In genomic region chr6:38688579-38689087, GRCh38 we compare ENCODE assay signal across 12 cellular contexts. TPM values are rescaled to one million over a fixed set of nuclear protein-coding genes. Genes with fewer than 3 reads are reported as not detected.
DNase-seq lines count a peak whose midpoint lies in the region; ATAC-seq and TF ChIP-seq lines count a peak whose summit lies in the region.
"Had no signal": no experiment of that assay in that cellular context is flagged by ENCODE, and none has a peak within 500 bp of the region (broad histone marks: within the 10 kb centered on the region; RNA-seq: fewer than 3 reads in every experiment).

No MANE protein-coding gene starts in this region.

- no peaks in the 10 kb centered on the region for H3K9me3 ChIP-seq in naive thymus-derived CD4-positive, alpha-beta T cell (ENCODE audit: control insufficient read depth in 2 of 3, low read length in 3 of 3)
- H3K9me3 ChIP-seq: testis had no signal

- no peak overlapping the region for H3K27ac ChIP-seq in naive thymus-derived CD4-positive, alpha-beta T cell (ENCODE audit: low read depth, low read length)
- H3K27ac ChIP-seq: testis had no signal

- H3K36me3 Mint-ChIP-seq in WTC11 = peaks cover 9% of the 10 kb centered on the region
- H3K36me3 Mint-ChIP-seq in naive thymus-derived CD4-positive, alpha-beta T cell = peaks cover 0 to 12% (median 5%) of the 10 kb centered on the region in 5 donors

- ATAC-seq in HG02642 (IDR thresholded peaks at IDR 0.05; ENCODE audit: poor library complexity, unreplicated experiment) = peak; percentile 65
- ATAC-seq in WTC11 = peak; percentile 75
- no peak for ATAC-seq in naive thymus-derived CD4-positive, alpha-beta T cell
- no peak for ATAC-seq in HG03442 (IDR thresholded peaks at IDR 0.05; ENCODE audit: unreplicated experiment)
- ATAC-seq in GM19455 (IDR thresholded peaks at IDR 0.05; ENCODE audit: unreplicated experiment) = no peak
- ATAC-seq: HCT116 had no signal

- H3K27ac Mint-ChIP-seq in WTC11 = peak overlapping the region; percentile 85
- H3K27ac Mint-ChIP-seq in naive thymus-derived CD4-positive, alpha-beta T cell = peak overlapping the region in 5 of 9 donors; percentile 5 to 76 (median 21)

- CTCF ChIA-PET in WTC11 (lab: Charles Lee) = interaction anchor here (0.7 kb wide), 1 partner anchor 85 kb away, joined by 3 read pairs; no protein-coding TSS in a partner anchor
- CTCF ChIA-PET in naive thymus-derived CD4-positive, alpha-beta T cell (lab: Charles Lee) = no interaction called here

- intact Hi-C loops in naive thymus-derived CD4-positive, alpha-beta T cell (cut with micrococcal nuclease) = no loop called here

- H3K27me3 ChIP-seq in naive thymus-derived CD4-positive, alpha-beta T cell (ENCODE audit: control insufficient read depth in 2 of 2, insufficient read depth in 2 of 2, low read length in 2 of 2) = no peaks in the 10 kb centered on the region
- H3K27me3 ChIP-seq: testis had no signal

- no peak overlapping the region for H3K4me3 Mint-ChIP-seq in WTC11
- H3K4me3 Mint-ChIP-seq in naive thymus-derived CD4-positive, alpha-beta T cell = no peak overlapping the region

- peaks cover 0 to 3% (median 0%) of the 10 kb centered on the region in 3 experiments for H3K36me3 ChIP-seq in naive thymus-derived CD4-positive, alpha-beta T cell (ENCODE audit: control insufficient read depth in 2 of 3, insufficient read depth in 3 of 3, low read length in 3 of 3)

- no peaks in the 10 kb centered on the region for H3K9me3 Mint-ChIP-seq in WTC11
- peaks cover 0 to 2% (median 0%) of the 10 kb centered on the region in 11 donors for H3K9me3 Mint-ChIP-seq in naive thymus-derived CD4-positive, alpha-beta T cell

- no peaks in the 10 kb centered on the region for H3K4me1 ChIP-seq in naive thymus-derived CD4-positive, alpha-beta T cell (ENCODE audit: control insufficient read depth in 2 of 2, insufficient read depth in 2 of 2, low read length in 2 of 2)

- DNase-seq in NCI-H1092 treated with DMSO at 0.1 percent for 48 hours (lab: John Stamatoyannopoulos, UW) (peak; percentile 9), NCI-H1092 (lab: John Stamatoyannopoulos, UW) (no peak), WTC11 (ENCODE audit: low spot score) (peak; percentile 20), NCI-H748 treated with DMSO at 0.1 percent for 48 hours (lab: John Stamatoyannopoulos, UW) (no peak)
- no peak for DNase-seq in naive thymus-derived CD4-positive, alpha-beta T cell
- DNase-seq: 8988T, OCI-M1, testis had no signal

- no peak for TF ChIP-seq CTCF in WTC11 (IDR thresholded peaks at IDR 0.05)

- POLR2A ChIA-PET in WTC11 (lab: Charles Lee) = no interaction called here
- POLR2A ChIA-PET in naive thymus-derived CD4-positive, alpha-beta T cell (lab: Charles Lee) = no interaction called here

- no peak overlapping the region for H3K4me3 ChIP-seq in naive thymus-derived CD4-positive, alpha-beta T cell (ENCODE audit: low read length)
- H3K4me3 ChIP-seq: testis had no signal

- H3K27me3 Mint-ChIP-seq in WTC11 (ENCODE audit: low read depth) = no peaks in the 10 kb centered on the region
- H3K27me3 Mint-ChIP-seq in naive thymus-derived CD4-positive, alpha-beta T cell = no peaks in the 10 kb centered on the region

- peaks cover 10% of the 10 kb centered on the region for H3K4me1 Mint-ChIP-seq in WTC11
- peaks cover 6 to 43% (median 24%) of the 10 kb centered on the region in 7 donors for H3K4me1 Mint-ChIP-seq in naive thymus-derived CD4-positive, alpha-beta T cell

TF ChIP-seq in WTC11, 78 proteins besides CTCF, POLR2A, EP300 and RAD21:
- peak; percentile 27; the same call in 1 of the 2 replicates for TF ChIP-seq ZNF263 (CRISPR knock-in tag; IDR thresholded peaks at IDR 0.05; ENCODE audit: low read depth)
- no peak for TF ChIP-seq SP1 (CRISPR knock-in tag; conservative IDR thresholded peaks at IDR 0.05)

RNA-seq across cellular contexts. Expression of gene GLO1, which starts 14.3 kb away (rescaled TPM):
- total RNA-seq in WTC11 (2021) = 147 to 164 TPM (median 152 TPM) in 3 replicates
- 100 to 1,000 TPM in 1 of 5 experiments, 10 to 100 TPM in 4; 16.0 to 103 (median 22.3) TPM for total RNA-seq in naive thymus-derived CD4-positive, alpha-beta T cell
- 10 to 100 TPM; 68.2 to 97.3 TPM for polyA plus RNA-seq in naive thymus-derived CD4-positive, alpha-beta T cell

RNA-seq across cellular contexts. Expression of gene DNAH8, which starts 26.5 kb away (rescaled TPM):
- total RNA-seq in WTC11 (2021) = 0.02 TPM in 1 of 3 replicates, not detected in the others
- under 1 TPM; 0.02 to 0.15 (median 0.05) TPM for total RNA-seq in naive thymus-derived CD4-positive, alpha-beta T cell
- polyA plus RNA-seq in naive thymus-derived CD4-positive, alpha-beta T cell = not detected

RNA-seq across cellular contexts. Expression of gene BTBD9, which starts 48.9 kb away (rescaled TPM):
- total RNA-seq in WTC11 (2021) = 4.2 to 4.5 TPM (median 4.3 TPM) in 3 replicates
- total RNA-seq in naive thymus-derived CD4-positive, alpha-beta T cell = 10 to 100 TPM; 20.6 to 58.8 (median 43.6) TPM
- polyA plus RNA-seq in naive thymus-derived CD4-positive, alpha-beta T cell = 10 to 100 TPM; 12.7 to 18.3 TPM

Comparison
In these comparisons a context has a peak if more than half of its experiments do, and no peak if none do; other contexts are left out.
1. DNase-seq: peak in NCI-H1092 treated with DMSO at 0.1 percent for 48 hours (single experiment) and WTC11 (single experiment); none in NCI-H1092 (single experiment), naive thymus-derived CD4-positive, alpha-beta T cell (0 of 9) and NCI-H748 treated with DMSO at 0.1 percent for 48 hours (single experiment).
2. ATAC-seq: peak in HG02642 (single experiment) and WTC11 (single experiment); none in naive thymus-derived CD4-positive, alpha-beta T cell (single experiment), HG03442 (single experiment) and GM19455 (single experiment).